In genomic region chr3:29430558-29430971, GRCh38 we compare ENCODE assay signal across 10 cellular contexts.
DNase-seq lines count a peak whose midpoint lies in the region; ATAC-seq and TF ChIP-seq lines count a peak whose summit lies in the region.
"Had no signal": no experiment of that assay in that cellular context is flagged by ENCODE, and none has a peak within 500 bp of the region (broad histone marks: within the 10 kb centered on the region; RNA-seq: fewer than 3 reads in every experiment).

No MANE protein-coding gene starts in this region.

- H3K27me3 Mint-ChIP-seq in progenitor cell of endocrine pancreas: no peaks in the 10 kb centered on the region
- no peaks in the 10 kb centered on the region for H3K27me3 Mint-ChIP-seq in naive thymus-derived CD4-positive, alpha-beta T cell

- no peak for ATAC-seq in HG02852 (IDR thresholded peaks at IDR 0.05; ENCODE audit: unreplicated experiment)
- no peak for ATAC-seq in naive thymus-derived CD4-positive, alpha-beta T cell

- peaks cover 6% of the 10 kb centered on the region for H3K79me2 ChIP-seq in fibroblast of lung (ENCODE audit: control insufficient read depth, insufficient read depth, low read length)
- no peaks in the 10 kb centered on the region for H3K79me2 ChIP-seq in Karpas-422 (ENCODE audit: low read length)

- DNase-seq in ELF-1 (ENCODE audit: low read depth, low spot score): peak; percentile 21
- peak; percentile 8 for DNase-seq in NCI-H748 treated with DMSO at 0.1 percent for 48 hours (lab: John Stamatoyannopoulos, UW)
- peak; percentile 51 to 84 for DNase-seq in fibroblast of lung (ENCODE audit: low read depth in 2 of 2)
- no peak for DNase-seq in progenitor cell of endocrine pancreas (ENCODE audit: low spot score, unreplicated experiment)
- DNase-seq in epidermal melanocyte (ENCODE audit: insufficient read length, low spot score): no peak
- DNase-seq in Karpas-422: no peak
- DNase-seq in naive thymus-derived CD4-positive, alpha-beta T cell: no peak
- DNase-seq: NCI-H82, retina had no signal

- H3K36me3 Mint-ChIP-seq in progenitor cell of endocrine pancreas (ENCODE audit: insufficient read depth): peaks cover 2% of the 10 kb centered on the region
- H3K36me3 Mint-ChIP-seq in naive thymus-derived CD4-positive, alpha-beta T cell: peaks cover 0 to 3% (median 0%) of the 10 kb centered on the region in 5 donors

- intact Hi-C loops in naive thymus-derived CD4-positive, alpha-beta T cell (cut with micrococcal nuclease): no loop called here

- CTCF ChIA-PET in naive thymus-derived CD4-positive, alpha-beta T cell (lab: Charles Lee): no interaction called here

- H3K9ac ChIP-seq in fibroblast of lung (ENCODE audit: insufficient read depth, low read length): no peak overlapping the region
- H3K9ac ChIP-seq in Karpas-422 (ENCODE audit: low read length): no peak overlapping the region

- H3K36me3 ChIP-seq in fibroblast of lung (ENCODE audit: control insufficient read depth, insufficient read depth, low read length) (peaks cover 2% of the 10 kb centered on the region), Karpas-422 (ENCODE audit: insufficient read depth, low read length) (no peaks in the 10 kb centered on the region)
- H3K36me3 ChIP-seq in naive thymus-derived CD4-positive, alpha-beta T cell (ENCODE audit: control insufficient read depth in 2 of 3, insufficient read depth in 3 of 3, low read length in 3 of 3): no peaks in the 10 kb centered on the region

- H3K4me1 Mint-ChIP-seq in progenitor cell of endocrine pancreas (ENCODE audit: low read depth): peaks cover 10% of the 10 kb centered on the region
- H3K4me1 Mint-ChIP-seq in naive thymus-derived CD4-positive, alpha-beta T cell: no peaks in the 10 kb centered on the region

- H3K4me3 ChIP-seq in fibroblast of lung (replicated peaks in 1 of 4; ENCODE audit: control extremely low read depth in 1 of 4, insufficient read depth in 1 of 4, low read depth in 3 of 4, low read length in 4 of 4) (no peak overlapping the region), Karpas-422 (ENCODE audit: low read length) (no peak overlapping the region)
- no peak overlapping the region for H3K4me3 ChIP-seq in naive thymus-derived CD4-positive, alpha-beta T cell (ENCODE audit: low read length)

- peak overlapping the region; percentile 30 for H3K27ac Mint-ChIP-seq in progenitor cell of endocrine pancreas
- H3K27ac Mint-ChIP-seq in naive thymus-derived CD4-positive, alpha-beta T cell: no peak overlapping the region

- POLR2A ChIA-PET in naive thymus-derived CD4-positive, alpha-beta T cell (lab: Charles Lee): no interaction called here

- no peaks in the 10 kb centered on the region for H3K9me2 ChIP-seq in Karpas-422 (replicated peaks; ENCODE audit: insufficient read depth, low read length)

- H3K4me3 Mint-ChIP-seq in progenitor cell of endocrine pancreas (ENCODE audit: low read depth): no peak overlapping the region
- no peak overlapping the region for H3K4me3 Mint-ChIP-seq in naive thymus-derived CD4-positive, alpha-beta T cell

- H3K27ac ChIP-seq in fibroblast of lung (ENCODE audit: insufficient read depth, low read length) (no peak overlapping the region), Karpas-422 (ENCODE audit: low read length) (no peak overlapping the region)
- H3K27ac ChIP-seq in naive thymus-derived CD4-positive, alpha-beta T cell (ENCODE audit: low read depth, low read length): no peak overlapping the region

- no peaks in the 10 kb centered on the region for H3K9me3 Mint-ChIP-seq in progenitor cell of endocrine pancreas (ENCODE audit: low read depth)
- H3K9me3 Mint-ChIP-seq in naive thymus-derived CD4-positive, alpha-beta T cell: peaks cover 0 to 7% (median 0%) of the 10 kb centered on the region in 11 donors

- H4K20me1 ChIP-seq in fibroblast of lung (ENCODE audit: control insufficient read depth, extremely low read depth, insufficient read depth, low read length) (no peaks in the 10 kb centered on the region), Karpas-422 (ENCODE audit: insufficient read depth, low read depth, low read length) (no peaks in the 10 kb centered on the region)

- TF ChIP-seq CTCF in fibroblast of lung (conservative IDR thresholded peaks at IDR 0.05 in 1 of 2, IDR thresholded peaks at IDR 0.05 in 1 of 2; ENCODE audit: low read depth in 1 of 2, low read length in 2 of 2): no peak
- TF ChIP-seq CTCF in progenitor cell of endocrine pancreas (IDR thresholded peaks at IDR 0.05; ENCODE audit: unreplicated experiment): no peak

- H3K27me3 ChIP-seq in fibroblast of lung (ENCODE audit: control insufficient read depth, insufficient read depth, low read length) (no peaks in the 10 kb centered on the region), Karpas-422 (ENCODE audit: low read length) (no peaks in the 10 kb centered on the region)
- H3K27me3 ChIP-seq in naive thymus-derived CD4-positive, alpha-beta T cell (ENCODE audit: control insufficient read depth in 2 of 2, insufficient read depth in 2 of 2, low read length in 2 of 2): no peaks in the 10 kb centered on the region

- H3K4me2 ChIP-seq in fibroblast of lung (ENCODE audit: extremely low read depth, insufficient read depth, low read length) (peak overlapping the region; percentile 40), Karpas-422 (ENCODE audit: low read depth, low read length, poor library complexity, severe bottlenecking) (no peak overlapping the region)

- H3K4me1 ChIP-seq in fibroblast of lung (ENCODE audit: control insufficient read depth, extremely low read depth, insufficient read depth, low read length): peaks cover 12% of the 10 kb centered on the region
- no peaks in the 10 kb centered on the region for H3K4me1 ChIP-seq in Karpas-422 (ENCODE audit: low read length)
- no peaks in the 10 kb centered on the region for H3K4me1 ChIP-seq in naive thymus-derived CD4-positive, alpha-beta T cell (ENCODE audit: control insufficient read depth in 2 of 2, insufficient read depth in 2 of 2, low read length in 2 of 2)

- H3K9me3 ChIP-seq in fibroblast of lung (ENCODE audit: control insufficient read depth, insufficient read depth, low read depth, low read length): no peaks in the 10 kb centered on the region
- H3K9me3 ChIP-seq in Karpas-422 (ENCODE audit: low read length): peaks cover 14% of the 10 kb centered on the region; the same call in 1 of the 2 replicates
- H3K9me3 ChIP-seq in naive thymus-derived CD4-positive, alpha-beta T cell (ENCODE audit: control insufficient read depth in 2 of 3, low read length in 3 of 3): no peaks in the 10 kb centered on the region

- H2AFZ ChIP-seq in fibroblast of lung (ENCODE audit: low read length): no peak overlapping the region
- H2AFZ ChIP-seq in Karpas-422 (ENCODE audit: low read length): no peak overlapping the region

Comparison
In these comparisons a context has a peak if more than half of its experiments do, and no peak if none do; other contexts are left out.
1. DNase-seq: peak in ELF-1 (single experiment), NCI-H748 treated with DMSO at 0.1 percent for 48 hours (single experiment) and fibroblast of lung (2 of 2); none in progenitor cell of endocrine pancreas (single experiment), epidermal melanocyte (single experiment), Karpas-422 (single experiment) and naive thymus-derived CD4-positive, alpha-beta T cell (0 of 9).